9 cellular contexts compared by ENCODE assay signal in genomic region chr2:10400568-10400977, GRCh38. TPM values are rescaled to one million over a fixed set of nuclear protein-coding genes. Genes with fewer than 3 reads are reported as not detected.
A peak's percentile ranks its signal among the peaks of the same experiment; 100 is the strongest.
DNase-seq lines count a peak whose midpoint lies in the region; TF ChIP-seq lines count a peak whose summit lies in the region.
"Had no signal": no experiment of that assay in that cellular context is flagged by ENCODE, and none has a peak within 500 bp of the region (broad histone marks: within the 10 kb centered on the region; RNA-seq: fewer than 3 reads in every experiment).

No MANE protein-coding gene starts in this region.

- H3K9me3 ChIP-seq in suprapubic skin: no peaks in the 10 kb centered on the region

- TF ChIP-seq POLR2A in suprapubic skin (IDR thresholded peaks at IDR 0.05): no peak

- no peaks in the 10 kb centered on the region for H3K27me3 Mint-ChIP-seq in activated CD4-positive, alpha-beta T cell treated with anti-CD3 and anti-CD28 coated beads, Interleukin-2, amount 10 ng/mL, durations not matched to agents 7 days and 5 days

- no peak for TF ChIP-seq CTCF in suprapubic skin (IDR thresholded peaks at IDR 0.05)

- H3K36me3 Mint-ChIP-seq in activated CD4-positive, alpha-beta T cell treated with anti-CD3 and anti-CD28 coated beads, Interleukin-2, amount 10 ng/mL, durations not matched to agents 7 days and 5 days (ENCODE audit: low read depth): peaks cover 29% of the 10 kb centered on the region

- CTCF ChIA-PET in activated CD4-positive, alpha-beta T cell treated with anti-CD3 and anti-CD28 coated beads, Interleukin-2, amount 10 ng/mL, durations not matched to agents 7 days and 5 days (lab: Charles Lee): interaction anchor here (1.0 kb wide), 1 partner anchor 12 kb away, joined by 4 read pairs; no protein-coding TSS in a partner anchor

- H3K27ac ChIP-seq in layer of hippocampus (ENCODE audit: low read depth, low read length): peak overlapping the region; percentile 40
- H3K27ac ChIP-seq in suprapubic skin: peak overlapping the region; percentile 8

- H3K36me3 ChIP-seq in suprapubic skin: no peaks in the 10 kb centered on the region

- 41% methylated on average over 2 of the region's 11 CpGs for WGBS in suprapubic skin

- DNase-seq in activated CD4-positive, alpha-beta T cell treated with anti-CD3 and anti-CD28 coated beads, Interleukin-2, amount 10 ng/mL, durations not matched to agents 7 days and 5 days: peak; percentile 31
- no peak for DNase-seq in activated CD4-positive, alpha-beta T cell treated with anti-CD3 and anti-CD28 coated beads for 1 hour
- DNase-seq in activated CD4-positive, alpha-beta T cell treated with anti-CD3 and anti-CD28 coated beads, Interleukin-2, amount 50 U/mL, for 48 hours: peak; percentile 73 to 80
- DNase-seq in suprapubic skin (ENCODE audit: low spot score in 2 of 2): no peak
- no peak for DNase-seq in iPS-NIHi11 (ENCODE audit: low spot score)
- no peak for DNase-seq in NCI-H510A treated with DMSO at 0.1 percent for 48 hours (lab: John Stamatoyannopoulos, UW)
- no peak for DNase-seq in DMS53 (lab: John Stamatoyannopoulos, UW)

- POLR2A ChIA-PET in activated CD4-positive, alpha-beta T cell treated with anti-CD3 and anti-CD28 coated beads, Interleukin-2, amount 10 ng/mL, durations not matched to agents 7 days and 5 days (lab: Charles Lee): no interaction called here

- H3K9me3 Mint-ChIP-seq in activated CD4-positive, alpha-beta T cell treated with anti-CD3 and anti-CD28 coated beads, Interleukin-2, amount 10 ng/mL, durations not matched to agents 7 days and 5 days: peaks cover 2% of the 10 kb centered on the region

- H3K4me1 Mint-ChIP-seq in activated CD4-positive, alpha-beta T cell treated with anti-CD3 and anti-CD28 coated beads, Interleukin-2, amount 10 ng/mL, durations not matched to agents 7 days and 5 days: peaks cover 33% of the 10 kb centered on the region

- peaks cover 62% of the 10 kb centered on the region for H3K4me1 ChIP-seq in suprapubic skin

- H3K27me3 ChIP-seq in layer of hippocampus (ENCODE audit: control insufficient read depth, insufficient read depth, low read length) (no peaks in the 10 kb centered on the region), suprapubic skin (no peaks in the 10 kb centered on the region)
- H3K27me3 ChIP-seq: dorsolateral prefrontal cortex had no signal

- H3K27ac Mint-ChIP-seq in activated CD4-positive, alpha-beta T cell treated with anti-CD3 and anti-CD28 coated beads, Interleukin-2, amount 10 ng/mL, durations not matched to agents 7 days and 5 days: peak overlapping the region; percentile 48

- H3K4me3 ChIP-seq in suprapubic skin: no peak overlapping the region
- H3K4me3 ChIP-seq: dorsolateral prefrontal cortex had no signal

- no peak for TF ChIP-seq EP300 in suprapubic skin (IDR thresholded peaks at IDR 0.05)

- H3K4me3 Mint-ChIP-seq in activated CD4-positive, alpha-beta T cell treated with anti-CD3 and anti-CD28 coated beads, Interleukin-2, amount 10 ng/mL, durations not matched to agents 7 days and 5 days: peak overlapping the region; percentile 4

RNA-seq across cellular contexts. Expression of gene ODC1, which starts 47.6 kb away (rescaled TPM):
- total RNA-seq in activated CD4-positive, alpha-beta T cell treated with anti-CD3 and anti-CD28 coated beads, Interleukin-2, amount 10 ng/mL, durations not matched to agents 7 days and 5 days: 10 to 100 TPM; 47.1 to 50.3 TPM
- 10 to 100 TPM; 16.5 to 76.6 (median 40.8) TPM for total RNA-seq in suprapubic skin

Comparison
In these comparisons a context has a peak if more than half of its experiments do, and no peak if none do; other contexts are left out.
1. DNase-seq: peak in activated CD4-positive, alpha-beta T cell treated with anti-CD3 and anti-CD28 coated beads, Interleukin-2, amount 10 ng/mL, durations not matched to agents 7 days and 5 days (single experiment) and activated CD4-positive, alpha-beta T cell treated with anti-CD3 and anti-CD28 coated beads, Interleukin-2, amount 50 U/mL, for 48 hours (2 of 2); none in activated CD4-positive, alpha-beta T cell treated with anti-CD3 and anti-CD28 coated beads for 1 hour (single experiment), suprapubic skin (0 of 2), iPS-NIHi11 (single experiment), NCI-H510A treated with DMSO at 0.1 percent for 48 hours (single experiment) and DMS53 (single experiment).